ENCODE assay signal across 27 cellular contexts in the genomic region with DNA sequence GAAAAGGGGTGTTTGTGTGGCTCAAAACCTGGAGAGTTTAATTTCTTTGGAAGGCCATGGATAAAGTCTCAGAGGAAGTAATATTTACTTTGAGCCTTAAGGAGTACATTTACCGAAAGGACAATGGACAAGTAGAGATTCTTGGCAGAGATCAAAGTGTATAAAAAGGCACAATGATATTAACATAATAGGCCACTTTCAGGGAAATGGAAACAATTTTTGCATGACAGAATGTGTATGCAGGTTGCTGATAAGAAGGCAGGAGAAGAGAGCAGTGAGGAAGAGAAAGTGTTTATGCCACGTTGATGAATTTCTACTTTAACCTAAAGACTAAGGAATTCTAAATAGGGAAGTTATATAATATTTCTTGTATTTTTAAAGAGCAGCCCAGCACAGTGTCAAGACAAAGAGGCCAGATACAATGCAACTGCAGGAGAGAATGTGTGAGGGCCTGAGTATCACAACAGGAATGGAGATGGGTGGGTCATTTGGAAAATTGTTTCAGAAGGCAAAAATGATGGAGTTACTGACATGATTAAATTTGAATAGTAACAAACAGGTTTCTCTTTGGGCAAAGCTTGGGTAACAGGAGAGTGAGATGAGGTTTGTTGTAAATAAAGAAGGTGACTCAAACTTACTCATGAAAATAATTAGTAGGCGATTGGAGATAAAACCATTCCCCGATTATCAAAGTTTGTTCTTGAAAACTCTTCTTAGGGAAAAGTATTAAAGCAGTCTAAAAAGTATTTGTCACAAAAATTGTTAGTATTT.
"Had no signal": no experiment of that assay in that cellular context is flagged by ENCODE, and none has a peak within 500 bp of the region (broad histone marks: within the 10 kb centered on the region; RNA-seq: fewer than 3 reads in every experiment).

No MANE protein-coding gene starts in this region.

- H3K9me3 Mint-ChIP-seq: T-helper 2 cell treated with Interferon-gamma antibody and Interleukin-4, amounts not matched to agents 5 μg/mL and 100 μg/mL, for 36 hours had no signal

- H3K4me3 ChIP-seq: adrenal gland, Peyer's patch, SJSA1 had no signal

- H3K36me3 Mint-ChIP-seq: activated naive CD8-positive, alpha-beta T cell treated with anti-CD3 and anti-CD28 coated beads, Interleukin-2, amount 10 ng/mL, durations not matched to agents 7 days and 5 days had no signal

- H3K27ac Mint-ChIP-seq: activated CD8-positive, alpha-beta T cell treated with anti-CD3 and anti-CD28 coated beads, Interleukin-2, amount 10 ng/mL, durations not matched to agents 7 days and 5 days; activated naive CD8-positive, alpha-beta T cell treated with anti-CD3 and anti-CD28 coated beads, Interleukin-2, amount 10 ng/mL, durations not matched to agents 7 days and 5 days; T-helper 2 cell treated with Interferon-gamma antibody and Interleukin-4, amounts not matched to agents 5 μg/mL and 100 μg/mL, for 36 hours had no signal

- H3K4me1 Mint-ChIP-seq: activated naive CD8-positive, alpha-beta T cell treated with anti-CD3 and anti-CD28 coated beads, Interleukin-2, amount 10 ng/mL, durations not matched to agents 7 days and 5 days had no signal

- H3K9me3 ChIP-seq: adrenal gland, Peyer's patch, SJSA1 had no signal

- H3K4me3 Mint-ChIP-seq: activated CD8-positive, alpha-beta T cell treated with anti-CD3 and anti-CD28 coated beads, Interleukin-2, amount 10 ng/mL, durations not matched to agents 7 days and 5 days; activated naive CD8-positive, alpha-beta T cell treated with anti-CD3 and anti-CD28 coated beads, Interleukin-2, amount 10 ng/mL, durations not matched to agents 7 days and 5 days; T-helper 2 cell treated with Interferon-gamma antibody and Interleukin-4, amounts not matched to agents 5 μg/mL and 100 μg/mL, for 36 hours had no signal

- H3K27me3 Mint-ChIP-seq: activated naive CD8-positive, alpha-beta T cell treated with anti-CD3 and anti-CD28 coated beads, Interleukin-2, amount 10 ng/mL, durations not matched to agents 7 days and 5 days had no signal

- H3K4me1 ChIP-seq: adrenal gland, Peyer's patch, SJSA1 had no signal

- ATAC-seq: activated CD4-positive, CD25-positive, alpha-beta regulatory T cell treated with anti-CD3 and anti-CD28 coated beads, Interleukin-2, amount 50 U/mL, for 24 hours; activated CD8-positive, alpha-beta T cell treated with anti-CD3 and anti-CD28 coated beads, Interleukin-2, amount 10 ng/mL, durations not matched to agents 7 days and 5 days; SK-N-SH treated with all-trans-retinoic acid at 6 μM for 48 hours had no signal

- H3K27me3 ChIP-seq: adrenal gland, Peyer's patch had no signal

- H3K36me3 ChIP-seq: adrenal gland, Peyer's patch, SJSA1 had no signal

- H3K27ac ChIP-seq: adrenal gland, Peyer's patch, SJSA1 had no signal

- DNase-seq: activated CD4-positive, alpha-beta T cell treated with anti-CD3 and anti-CD28 coated beads for 4 hours; activated CD4-positive, alpha-beta T cell treated with anti-CD3 and anti-CD28 coated beads, Interleukin-2, amount 50 U/mL, for 4 hours; activated CD8-positive, alpha-beta memory T cell treated with anti-CD3 and anti-CD28 coated beads, Interleukin-2, amount 50 U/mL, for 48 hours; activated CD8-positive, alpha-beta T cell treated with anti-CD3 and anti-CD28 coated beads, Interleukin-2, amount 10 ng/mL, durations not matched to agents 7 days and 5 days; activated naive CD4-positive, alpha-beta T cell treated with anti-CD3 and anti-CD28 coated beads, Interleukin-2, amount 50 U/mL, for 16 hours; activated naive CD8-positive, alpha-beta T cell treated with anti-CD3 and anti-CD28 coated beads, Interleukin-2, amount 10 ng/mL, durations not matched to agents 7 days and 5 days; activated T-cell treated with anti-CD3 and anti-CD28 coated beads, Interleukin-2, amount 50 U/mL, for 1 hour; adrenal gland; anterior cingulate cortex; caudate nucleus; IMR-90; Kasumi-1; KBM-7; NCI-H1092 treated with DMSO at 0.1 percent for 48 hours; NCI-H1436 treated with DMSO at 0.1 percent for 48 hours; NCI-H187 treated with DMSO at 0.1 percent for 48 hours; NCI-H2081 treated with DMSO at 0.1 percent for 48 hours; NCI-H2171 treated with DMSO at 0.1 percent for 48 hours; NCI-H510A treated with DMSO at 0.1 percent for 48 hours; NCI-H69; Peyer's patch; SHP77; SW 1271 had no signal
